15 cellular contexts compared by ENCODE assay signal in the genomic region with DNA sequence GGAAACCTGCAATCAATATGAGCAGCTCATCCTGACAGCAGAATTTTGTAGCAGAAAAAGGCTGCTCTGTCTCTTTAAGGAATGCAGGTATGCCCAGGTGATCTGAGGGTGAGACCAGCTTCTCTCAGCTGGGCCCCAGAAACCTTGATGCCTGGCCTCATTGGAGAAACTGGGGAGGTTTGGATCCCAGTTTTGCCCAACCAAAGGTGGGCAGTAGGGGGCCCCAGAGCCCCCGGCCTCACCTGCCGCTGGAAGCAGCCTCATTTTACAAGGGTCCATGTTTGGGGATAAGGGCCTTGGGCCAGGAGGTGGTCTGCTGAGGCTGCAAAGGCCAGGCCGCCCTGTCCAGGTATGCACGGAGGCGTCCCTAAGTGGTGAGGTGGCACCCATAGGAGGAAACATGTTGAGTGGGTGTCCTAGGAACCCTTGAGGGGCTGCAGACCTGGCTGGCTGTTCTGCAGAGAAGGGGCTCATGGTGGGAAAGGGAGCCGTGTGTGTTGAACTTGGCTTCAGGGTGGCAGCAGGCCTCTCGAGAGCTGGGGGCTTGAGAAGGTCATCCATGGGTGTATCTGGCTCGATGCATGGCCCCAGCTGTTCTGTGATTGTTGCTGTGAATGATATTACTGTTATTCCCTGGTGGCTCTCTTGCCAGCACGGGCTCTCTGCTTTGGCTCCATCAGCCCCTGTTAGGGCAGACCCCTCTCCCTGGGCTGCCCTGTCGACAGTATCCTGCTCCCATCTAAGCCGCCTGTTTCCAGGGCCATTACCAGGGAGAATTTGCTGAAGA.
DNase-seq lines count a peak whose midpoint lies in the region; ATAC-seq, FAIRE-seq and TF ChIP-seq lines count a peak whose summit lies in the region.
"Had no signal": no experiment of that assay in that cellular context is flagged by ENCODE, and none has a peak within 500 bp of the region (broad histone marks: within the 10 kb centered on the region; RNA-seq: fewer than 3 reads in every experiment).

No MANE protein-coding gene starts in this region.

- TF ChIP-seq POLR2A in H1 (IDR thresholded peaks at IDR 0.05; ENCODE audit: control extremely low read depth in 1 of 2, low read depth in 2 of 2, low read length in 2 of 2) (no peak), GM12891 (IDR thresholded peaks at IDR 0.05; ENCODE audit: low read depth, low read length) (no peak)

- no peak overlapping the region for H3K9ac ChIP-seq in H9 (ENCODE audit: extremely low read depth, insufficient read length, low read length)
- no peak overlapping the region for H3K9ac ChIP-seq in H1 (replicated peaks in 1 of 4; ENCODE audit: extremely low read depth in 1 of 4, low read depth in 3 of 4, low read length in 3 of 4)
- H3K9ac ChIP-seq: BLaER1 treated with 17β-estradiol and CSF1 and Interleukin-3, amounts not matched to agents 10 nM and 100 nM had no signal

- H3K36me3 ChIP-seq in H1 (ENCODE audit: control insufficient read depth in 2 of 4, insufficient read depth in 4 of 4, low read length in 3 of 4): no peaks in the 10 kb centered on the region; a peak in 2 of 8 replicates
- no peaks in the 10 kb centered on the region for H3K36me3 ChIP-seq in osteoblast (ENCODE audit: insufficient read depth, low read length)
- H3K36me3 ChIP-seq: BLaER1 treated with 17β-estradiol and CSF1 and Interleukin-3, amounts not matched to agents 10 nM and 100 nM had no signal

- H3K4me1 Mint-ChIP-seq in H9: peaks cover 6 to 14% of the 10 kb centered on the region in 2 experiments
- H3K4me1 Mint-ChIP-seq in activated CD8-positive, alpha-beta memory T cell treated with anti-CD3 and anti-CD28 coated beads, Interleukin-2, amount 10 ng/mL, durations not matched to agents 7 days and 5 days: no peaks in the 10 kb centered on the region

- H4K5ac ChIP-seq in H9 (ENCODE audit: insufficient read length, low read depth, low read length): no peak overlapping the region
- no peak overlapping the region for H4K5ac ChIP-seq in H1 (ENCODE audit: insufficient read length, low read depth, low read length)

- H3K4me2 ChIP-seq in H9 (ENCODE audit: insufficient read depth, insufficient read length, low read length): no peak overlapping the region
- H3K4me2 ChIP-seq in H1 (ENCODE audit: insufficient read depth in 1 of 2, low read depth in 2 of 2, low read length in 2 of 2): no peak overlapping the region
- H3K4me2 ChIP-seq in osteoblast (ENCODE audit: insufficient read depth, low read length): no peak overlapping the region
- H3K4me2 ChIP-seq: BLaER1 treated with 17β-estradiol and CSF1 and Interleukin-3, amounts not matched to agents 10 nM and 100 nM had no signal

- peaks cover 2% of the 10 kb centered on the region; the same call in 1 of the 2 replicates for H3K27me3 ChIP-seq in H9 (ENCODE audit: insufficient read depth, low read length)
- no peaks in the 10 kb centered on the region for H3K27me3 ChIP-seq in H1 (replicated peaks in 1 of 4; ENCODE audit: control insufficient read depth in 3 of 4, extremely low read depth in 1 of 4, insufficient read depth in 3 of 4, low read length in 3 of 4)
- no peaks in the 10 kb centered on the region for H3K27me3 ChIP-seq in osteoblast (ENCODE audit: insufficient read depth, low read length)
- H3K27me3 ChIP-seq: BLaER1 treated with 17β-estradiol and CSF1 and Interleukin-3, amounts not matched to agents 10 nM and 100 nM had no signal

- H2BK15ac ChIP-seq in H9 (ENCODE audit: low read depth, low read length): no peak overlapping the region
- peak overlapping the region; percentile 73; the same call in 1 of the 2 replicates for H2BK15ac ChIP-seq in H1 (ENCODE audit: low read length)

- CTCF ChIA-PET in H1 (lab: Charles Lee; ENCODE audit: partially characterized antibody): interaction anchor here (1.4 to 1.9 kb wide), 2 partner anchors 46 to 100 kb away, joined by 4 to 7 read pairs; no protein-coding TSS in a partner anchor
- CTCF ChIA-PET in activated CD8-positive, alpha-beta memory T cell treated with anti-CD3 and anti-CD28 coated beads, Interleukin-2, amount 10 ng/mL, durations not matched to agents 7 days and 5 days (lab: Charles Lee): no interaction called here

- H3K56ac ChIP-seq in H9 (ENCODE audit: insufficient read length, low read depth, low read length) (no peak overlapping the region), H1 (replicated peaks; ENCODE audit: insufficient read length, low read depth, low read length) (no peak overlapping the region)

- H2AFZ ChIP-seq in H9 (ENCODE audit: low read length) (no peak overlapping the region), H1 (ENCODE audit: low read length) (no peak overlapping the region), osteoblast (ENCODE audit: low read length) (no peak overlapping the region)

- H4K20me1 ChIP-seq in H9 (ENCODE audit: control insufficient read depth, insufficient read depth, insufficient read length) (no peaks in the 10 kb centered on the region), H1 (replicated peaks in 1 of 2; ENCODE audit: control insufficient read depth in 1 of 2, insufficient read depth in 2 of 2, low read length in 2 of 2) (peaks cover 0 to 5% of the 10 kb centered on the region in 2 experiments), osteoblast (ENCODE audit: insufficient read depth, low read length) (no peaks in the 10 kb centered on the region)
- H4K20me1 ChIP-seq: BLaER1 treated with 17β-estradiol and CSF1 and Interleukin-3, amounts not matched to agents 10 nM and 100 nM had no signal

- H3K27ac Mint-ChIP-seq in H9: no peak overlapping the region
- no peak overlapping the region for H3K27ac Mint-ChIP-seq in activated CD8-positive, alpha-beta memory T cell treated with anti-CD3 and anti-CD28 coated beads, Interleukin-2, amount 10 ng/mL, durations not matched to agents 7 days and 5 days
- H3K27ac Mint-ChIP-seq: CD4-positive, alpha-beta T cell had no signal

- no peak overlapping the region for H3K4ac ChIP-seq in H9 (ENCODE audit: low read depth, low read length)
- no peak overlapping the region for H3K4ac ChIP-seq in H1 (replicated peaks; ENCODE audit: insufficient read length, low read depth, low read length)

- peaks cover 12 to 29% of the 10 kb centered on the region in 2 experiments for H3K9me3 Mint-ChIP-seq in H9
- peaks cover 6% of the 10 kb centered on the region for H3K9me3 Mint-ChIP-seq in activated CD8-positive, alpha-beta memory T cell treated with anti-CD3 and anti-CD28 coated beads, Interleukin-2, amount 10 ng/mL, durations not matched to agents 7 days and 5 days (ENCODE audit: low read depth)
- H3K9me3 Mint-ChIP-seq: CD4-positive, alpha-beta T cell had no signal

- POLR2A ChIA-PET in H1 (lab: Charles Lee; ENCODE audit: partially characterized antibody): interaction anchor here (1.2 kb wide), 1 partner anchor 24 kb away, joined by 4 read pairs; no protein-coding TSS in a partner anchor

- H2BK120ac ChIP-seq in H9 (ENCODE audit: low read depth, low read length, poor library complexity, severe bottlenecking) (no peak overlapping the region), H1 (replicated peaks; ENCODE audit: low read depth, low read length) (no peak overlapping the region)

- TF ChIP-seq CTCF in H9 (conservative IDR thresholded peaks at IDR 0.05) (peak; percentile 44), H1 (IDR thresholded peaks at IDR 0.05; ENCODE audit: control extremely low read depth in 1 of 3, insufficient read depth in 1 of 3, low read depth in 1 of 3, low read length in 3 of 3) (peak in 2 of 3 experiments; percentile 32 to 41; a peak in 3 of 4 replicates), osteoblast (IDR thresholded peaks at IDR 0.05; ENCODE audit: extremely low read depth, low read depth, low read length) (no peak)

- H3K18ac ChIP-seq in H9 (ENCODE audit: insufficient read length, low read depth, low read length): no peak overlapping the region
- peak overlapping the region; percentile 6; the same call in 1 of the 2 replicates for H3K18ac ChIP-seq in H1 (ENCODE audit: extremely low read depth, low read length)

- H3K14ac ChIP-seq in H9 (ENCODE audit: insufficient read depth, low read length) (no peak overlapping the region), H1 (ENCODE audit: insufficient read length) (no peak overlapping the region)

- H2AK5ac ChIP-seq in H9 (ENCODE audit: insufficient read length, low read length) (no peak overlapping the region), H1 (ENCODE audit: low read depth, low read length) (no peak overlapping the region)

- DNase-seq in H9 (no peak), H1 (ENCODE audit: low read depth in 1 of 2, low spot score in 2 of 2) (no peak), islet precursor cell (peak; percentile 25), osteoblast (ENCODE audit: insufficient read length, low spot score, missing footprints) (peak; percentile 31), RKO (ENCODE audit: low spot score) (no peak), GM12891 (ENCODE audit: insufficient read length, low spot score) (no peak)
- no peak for DNase-seq in activated CD8-positive, alpha-beta memory T cell treated with anti-CD3 and anti-CD28 coated beads, Interleukin-2, amount 10 ng/mL, durations not matched to agents 7 days and 5 days
- DNase-seq: ACHN; CD4-positive, alpha-beta T cell; DMS79 had no signal

- H4K8ac ChIP-seq in H9 (replicated peaks; ENCODE audit: insufficient read length, low read depth, low read length) (no peak overlapping the region), H1 (ENCODE audit: extremely low read depth, insufficient read depth, low read length) (peak overlapping the region; percentile 59; the same call in 1 of the 2 replicates)

- no peaks in the 10 kb centered on the region for H3K79me1 ChIP-seq in H9 (ENCODE audit: insufficient read depth, low read depth, low read length, poor library complexity, severe bottlenecking)
- peaks cover 3% of the 10 kb centered on the region for H3K79me1 ChIP-seq in H1 (ENCODE audit: low read depth, low read length)

- peak; percentile 38 to 64; a peak in 3 of 4 replicates for TF ChIP-seq RAD21 in H1 (IDR thresholded peaks at IDR 0.05 in 1 of 2, conservative IDR thresholded peaks at IDR 0.05 in 1 of 2; ENCODE audit: low read depth in 2 of 2, low read length in 2 of 2)

- FAIRE-seq in H1 (lab: Jason Lieb, UNC) (no peak), GM12891 (lab: Jason Lieb, UNC) (no peak)
- FAIRE-seq: GM12878, GM19239, HTR-8/SVneo had no signal

- ATAC-seq in HG02852 (IDR thresholded peaks at IDR 0.05; ENCODE audit: unreplicated experiment): no peak
- ATAC-seq in activated CD8-positive, alpha-beta memory T cell treated with anti-CD3 and anti-CD28 coated beads, Interleukin-2, amount 10 ng/mL, durations not matched to agents 7 days and 5 days: no peak
- ATAC-seq: GM12878 had no signal

- H3K23me2 ChIP-seq in H9 (ENCODE audit: insufficient read length, low read depth, low read length, poor library complexity, severe bottlenecking): no peaks in the 10 kb centered on the region
- peaks cover 9% of the 10 kb centered on the region; the same call in 1 of the 2 replicates for H3K23me2 ChIP-seq in H1 (ENCODE audit: low read depth, low read length)

- no CpG with 5 or more reads among the region's 11 CpGs for WGBS in H9 (ENCODE audit: extremely low coverage, insufficient read length, low lambda C conversion rate)
- 92% methylated on average over 11 of the region's 11 CpGs; no CpG with 5 or more reads in 1 of the 2 experiments for WGBS in H1 (ENCODE audit: extremely low coverage in 1 of 2, insufficient coverage in 1 of 2, insufficient read length in 1 of 2, insufficient replicate concordance in 2 of 2, low coverage in 1 of 2, low lambda C conversion rate in 2 of 2, missing lambda C conversion rate in 1 of 2), 2 experiments

- TF ChIP-seq EP300 in H1 (IDR thresholded peaks at IDR 0.05; ENCODE audit: borderline replicate concordance in 1 of 2, low read depth in 2 of 2, low read length in 2 of 2): no peak

- no peak overlapping the region for H3K27ac ChIP-seq in H9 (ENCODE audit: insufficient read length, low read depth, low read length)
- H3K27ac ChIP-seq in H1 (ENCODE audit: low read depth, low read length): no peak overlapping the region; the same call in 1 of the 2 replicates
- no peak overlapping the region for H3K27ac ChIP-seq in osteoblast (ENCODE audit: low read depth, low read length)
- H3K27ac ChIP-seq: BLaER1 treated with 17β-estradiol and CSF1 and Interleukin-3, amounts not matched to agents 10 nM and 100 nM had no signal

- peaks cover 6 to 19% (median 17%) of the 10 kb centered on the region in 3 experiments for H3K36me3 Mint-ChIP-seq in H9 (ENCODE audit: insufficient read depth in 1 of 3, low read depth in 3 of 3)
- no peaks in the 10 kb centered on the region for H3K36me3 Mint-ChIP-seq in activated CD8-positive, alpha-beta memory T cell treated with anti-CD3 and anti-CD28 coated beads, Interleukin-2, amount 10 ng/mL, durations not matched to agents 7 days and 5 days

- H3K23ac ChIP-seq in H9 (ENCODE audit: insufficient read length, low read depth, low read length): no peak overlapping the region
- no peak overlapping the region for H3K23ac ChIP-seq in H1 (ENCODE audit: insufficient read length)

- H2BK20ac ChIP-seq in H9 (ENCODE audit: low read depth, low read length, poor library complexity, severe bottlenecking) (no peak overlapping the region), H1 (ENCODE audit: low read length) (peak overlapping the region; percentile 52; the same call in 1 of the 2 replicates)

- H3K4me1 ChIP-seq in H9 (ENCODE audit: insufficient read depth, low read length): no peaks in the 10 kb centered on the region
- H3K4me1 ChIP-seq in H1 (replicated peaks in 1 of 4; ENCODE audit: control insufficient read depth in 3 of 4, insufficient read depth in 4 of 4, low read length in 3 of 4): peaks cover 0 to 6% (median 2%) of the 10 kb centered on the region in 4 experiments; a peak in 3 of 7 replicates
- no peaks in the 10 kb centered on the region for H3K4me1 ChIP-seq in osteoblast (ENCODE audit: insufficient read depth, low read length)
- H3K4me1 ChIP-seq: BLaER1 treated with 17β-estradiol and CSF1 and Interleukin-3, amounts not matched to agents 10 nM and 100 nM had no signal

- H3K9me3 ChIP-seq in H9 (ENCODE audit: control insufficient read depth, low read depth, low read length) (peaks cover 4% of the 10 kb centered on the region), H1 (ENCODE audit: insufficient read depth in 2 of 2, low read depth in 1 of 2, low read length in 1 of 2) (peaks cover 15 to 16% of the 10 kb centered on the region in 2 experiments), osteoblast (ENCODE audit: low read depth, low read length) (no peaks in the 10 kb centered on the region)

- H3K27me3 Mint-ChIP-seq in H9 (ENCODE audit: low read depth): peaks cover 29% of the 10 kb centered on the region
- H3K27me3 Mint-ChIP-seq in activated CD8-positive, alpha-beta memory T cell treated with anti-CD3 and anti-CD28 coated beads, Interleukin-2, amount 10 ng/mL, durations not matched to agents 7 days and 5 days: no peaks in the 10 kb centered on the region
- H3K27me3 Mint-ChIP-seq: CD4-positive, alpha-beta T cell had no signal

- H3K79me2 ChIP-seq in H9 (ENCODE audit: insufficient read depth, low read length) (no peaks in the 10 kb centered on the region; the same call in 1 of the 2 replicates), H1 (ENCODE audit: control insufficient read depth in 1 of 2, insufficient read depth in 2 of 2, low read length in 2 of 2) (peaks cover 0 to 3% of the 10 kb centered on the region in 2 experiments; a peak in 2 of 4 replicates), osteoblast (ENCODE audit: insufficient read depth, low read length) (no peaks in the 10 kb centered on the region)

- H3K4me3 ChIP-seq in H1 (ENCODE audit: extremely low read depth in 1 of 4, insufficient read depth in 2 of 4, low read depth in 3 of 4, low read length in 4 of 4) (no peak overlapping the region), osteoblast (ENCODE audit: insufficient read depth, low read length) (no peak overlapping the region)
- H3K4me3 ChIP-seq: BLaER1 treated with 17β-estradiol and CSF1 and Interleukin-3, amounts not matched to agents 10 nM and 100 nM; GM12878 had no signal

- H4K91ac ChIP-seq in H9 (ENCODE audit: insufficient read length, low read depth, low read length) (no peak overlapping the region), H1 (replicated peaks; ENCODE audit: insufficient read length, low read length) (no peak overlapping the region)

- H2BK5ac ChIP-seq in H9 (ENCODE audit: insufficient read length, low read length) (no peak overlapping the region), H1 (ENCODE audit: low read depth, low read length) (no peak overlapping the region)

- H3T11ph ChIP-seq in H9 (ENCODE audit: low read length): no peak overlapping the region

- H2BK12ac ChIP-seq in H9 (ENCODE audit: insufficient read length, low read depth, low read length) (no peak overlapping the region), H1 (ENCODE audit: low read depth, low read length) (no peak overlapping the region; the same call in 1 of the 2 replicates)

- H3K4me3 Mint-ChIP-seq in H9: no peak overlapping the region
- no peak overlapping the region for H3K4me3 Mint-ChIP-seq in activated CD8-positive, alpha-beta memory T cell treated with anti-CD3 and anti-CD28 coated beads, Interleukin-2, amount 10 ng/mL, durations not matched to agents 7 days and 5 days
- H3K4me3 Mint-ChIP-seq: CD4-positive, alpha-beta T cell had no signal

Comparison
In these comparisons a context has a peak if more than half of its experiments do, and no peak if none do; other contexts are left out.
1. DNase-seq: peak in islet precursor cell (single experiment) and osteoblast (single experiment); none in H9 (single experiment), H1 (0 of 2), RKO (single experiment), activated CD8-positive, alpha-beta memory T cell treated with anti-CD3 and anti-CD28 coated beads, Interleukin-2, amount 10 ng/mL, durations not matched to agents 7 days and 5 days (single experiment) and GM12891 (single experiment).